1 cellular context compared by ENCODE assay signal in the genomic region with DNA sequence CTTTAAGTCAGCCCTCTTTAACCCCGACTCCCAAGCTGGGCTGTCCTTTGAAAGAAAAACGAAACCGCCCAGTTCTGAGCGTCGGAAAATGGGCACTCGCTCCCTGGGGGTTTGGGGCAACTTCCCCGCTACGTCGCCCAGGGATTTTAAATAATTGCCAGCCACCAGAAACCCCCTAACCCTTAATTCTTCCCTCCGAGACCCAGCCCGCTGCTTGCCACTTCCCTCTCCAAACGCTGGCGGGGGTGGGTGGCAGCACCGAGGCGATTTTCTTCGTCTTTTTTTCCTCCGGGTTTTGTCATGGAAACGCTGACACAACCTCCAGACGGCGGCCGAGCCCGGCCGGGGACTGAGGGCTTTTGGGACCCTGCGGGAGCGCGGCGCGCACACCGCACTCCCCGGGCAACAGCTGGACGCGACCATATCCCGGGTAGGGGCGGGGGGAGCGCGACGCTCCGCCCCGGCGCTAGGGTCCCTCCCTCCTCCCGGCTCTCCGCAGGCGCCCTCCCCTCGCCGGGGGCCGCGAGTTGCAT.
A peak's percentile ranks its signal among the peaks of the same experiment; 100 is the strongest.
TF ChIP-seq lines count a peak whose summit lies in the region.

Gene CHST11 (plus strand): TSS at position 532 of the 533 bp plus-strand sequence.

TF ChIP-seq in IMR-90, 13 proteins besides CTCF, POLR2A, EP300 and RAD21:
- TF ChIP-seq SMC3 (IDR thresholded peaks at IDR 0.05; ENCODE audit: low read depth, low read length) (no peak), MAZ (IDR thresholded peaks at IDR 0.05; ENCODE audit: borderline replicate concordance, low read depth, low read length) (peak; percentile 87; the same call in 1 of the 2 replicates)
